8 cellular contexts compared by ENCODE assay signal in genomic region chr11:36376315-36376887, GRCh38.
DNase-seq lines count a peak whose midpoint lies in the region; ATAC-seq, FAIRE-seq and TF ChIP-seq lines count a peak whose summit lies in the region.

No MANE protein-coding gene starts in this region.

- no peaks in the 10 kb centered on the region for H3K9me3 ChIP-seq in DND-41 (ENCODE audit: insufficient read depth, low read length, severe bottlenecking)
- H3K9me3 ChIP-seq in stomach, result no peaks in the 10 kb centered on the region

- peak overlapping the region; percentile 9 to 57; a peak in 3 of 4 replicates for H3K4me3 ChIP-seq in DND-41 (ENCODE audit: low read depth in 1 of 2, low read length in 2 of 2)
- H3K4me3 ChIP-seq in bronchial epithelial cell (ENCODE audit: low read depth, low read length), result peak overlapping the region; percentile 68
- peak overlapping the region; percentile 51 to 80 (median 67) for H3K4me3 ChIP-seq in stomach

- H3K79me2 ChIP-seq in DND-41 (ENCODE audit: insufficient read depth, low read length), result no peaks in the 10 kb centered on the region

- H4K20me1 ChIP-seq in DND-41 (ENCODE audit: insufficient read depth, low read length), result peaks cover 5% of the 10 kb centered on the region

- no peak for TF ChIP-seq POLR2A in stomach (IDR thresholded peaks at IDR 0.05)

- H3K27me3 ChIP-seq in DND-41 (ENCODE audit: insufficient read depth, low read length, poor library complexity) (peaks cover 79% of the 10 kb centered on the region), bronchial epithelial cell (ENCODE audit: control insufficient read depth, insufficient read depth, low read length) (no peaks in the 10 kb centered on the region), stomach (peaks cover 0 to 47% (median 4%) of the 10 kb centered on the region in 3 donors)

- peak overlapping the region; percentile 2; the same call in 1 of the 2 replicates for H3K9ac ChIP-seq in DND-41 (ENCODE audit: low read depth, low read length)

- H3K4me1 ChIP-seq in DND-41 (ENCODE audit: insufficient read depth, low read length) (peaks cover 20% of the 10 kb centered on the region), stomach (peaks cover 10 to 35% (median 26%) of the 10 kb centered on the region in 4 donors)

- WGBS in stomach, 5 donors, result 1 to 2% (median 1%) methylated on average over 13 to 46 of the region's 46 CpGs

- DNase-seq in DND-41 (peak; percentile 15), M059J (ENCODE audit: low read depth) (peak; percentile 69), bronchial epithelial cell (ENCODE audit: low read depth) (no peak), left lobe of liver (ENCODE audit: low spot score) (no peak), stomach (peak; percentile 32), NCI-H187 (lab: John Stamatoyannopoulos, UW) (no peak)

- no peaks in the 10 kb centered on the region for H3K36me3 ChIP-seq in DND-41 (ENCODE audit: insufficient read depth, low read length)
- no peaks in the 10 kb centered on the region for H3K36me3 ChIP-seq in bronchial epithelial cell (ENCODE audit: control insufficient read depth, insufficient read depth, low read length)
- no peaks in the 10 kb centered on the region for H3K36me3 ChIP-seq in stomach

- H3K27ac ChIP-seq in DND-41 (ENCODE audit: low read length) (no peak overlapping the region), stomach (peak overlapping the region in 4 of 5 donors; percentile 48 to 75 (median 66))

- intact Hi-C loops in stomach (cut with DNase I; ENCODE audit: low total_unique reads), result no loop called here

- no peak for FAIRE-seq in bronchial epithelial cell (lab: Jason Lieb, UNC)

- no peak for TF ChIP-seq CTCF in DND-41 (IDR thresholded peaks at IDR 0.05; ENCODE audit: borderline replicate concordance, extremely low read depth, low read length, poor library complexity, severe bottlenecking)
- no peak for TF ChIP-seq CTCF in bronchial epithelial cell (IDR thresholded peaks at IDR 0.05; ENCODE audit: insufficient read depth, low read length, severe bottlenecking)
- TF ChIP-seq CTCF in stomach (IDR thresholded peaks at IDR 0.05), result no peak

- TF ChIP-seq EP300 in stomach (IDR thresholded peaks at IDR 0.05), result no peak

- ATAC-seq in DND-41 (ENCODE audit: insufficient read depth, low read depth), result peak; percentile 33
- ATAC-seq in left lobe of liver, result peak; percentile 47
- no peak for ATAC-seq in GM18498 (IDR thresholded peaks at IDR 0.05; ENCODE audit: unreplicated experiment)
- no peak for ATAC-seq in activated CD4-positive, CD25-positive, alpha-beta regulatory T cell treated with anti-CD3 and anti-CD28 coated beads, Interleukin-2, amount 50 U/mL, for 24 hours

- peak overlapping the region; percentile 4; the same call in 1 of the 2 replicates for H2AFZ ChIP-seq in DND-41 (ENCODE audit: low read depth, low read length)

- H3K4me2 ChIP-seq in DND-41 (ENCODE audit: insufficient read depth, low read length), result peak overlapping the region; percentile 83

Comparison
In these comparisons a context has a peak if more than half of its experiments do, and no peak if none do; other contexts are left out.
1. ATAC-seq: peak in DND-41 (single experiment) and left lobe of liver (single experiment); none in GM18498 (single experiment) and activated CD4-positive, CD25-positive, alpha-beta regulatory T cell treated with anti-CD3 and anti-CD28 coated beads, Interleukin-2, amount 50 U/mL, for 24 hours (0 of 2).
2. DNase-seq: peak in DND-41 (single experiment), M059J (single experiment) and stomach (single experiment); none in bronchial epithelial cell (single experiment), left lobe of liver (single experiment) and NCI-H187 (0 of 2).
3. Peak in every context shown above with its lines, with median percentiles within 50 percentile points of each other: H3K4me3 ChIP-seq.